ENCODE assay signal across 10 cellular contexts in the genomic region with DNA sequence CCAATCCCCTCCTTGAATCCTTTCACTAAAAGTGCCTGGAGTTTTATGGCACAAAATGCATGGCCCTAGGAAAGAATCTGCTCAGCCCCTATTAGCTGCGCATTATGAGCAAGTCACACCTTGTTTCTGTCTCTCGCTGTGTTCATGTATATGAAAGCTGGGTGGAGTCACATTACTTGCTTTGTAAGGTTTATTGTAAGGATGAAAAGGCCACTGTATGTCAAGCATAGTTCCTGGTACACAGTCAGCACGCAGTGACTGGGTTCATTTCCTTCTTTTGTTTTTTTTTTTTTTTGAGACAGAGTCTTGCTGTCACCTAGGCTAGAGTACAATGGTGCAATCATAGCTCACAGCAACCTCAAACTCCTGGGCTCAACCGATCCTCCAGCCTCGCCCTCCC. TPM values are rescaled to one million over a fixed set of nuclear protein-coding genes. Genes with fewer than 3 reads are reported as not detected.
A peak's percentile ranks its signal among the peaks of the same experiment; 100 is the strongest.
DNase-seq lines count a peak whose midpoint lies in the region; ATAC-seq and TF ChIP-seq lines count a peak whose summit lies in the region.
"Had no signal": no experiment of that assay in that cellular context is flagged by ENCODE, and none has a peak within 500 bp of the region (broad histone marks: within the 10 kb centered on the region; RNA-seq: fewer than 3 reads in every experiment).

No MANE protein-coding gene starts in this region.

- H3K27ac ChIP-seq in esophagus muscularis mucosa (replicated peaks in 1 of 4) = no peak overlapping the region

- ATAC-seq in HG02852 (IDR thresholded peaks at IDR 0.05; ENCODE audit: unreplicated experiment) (peak; percentile 52), naive B cell (ENCODE audit: low read depth in 2 of 2) (peak; percentile 99 to 100)

- H3K4me1 ChIP-seq in esophagus muscularis mucosa = no peaks in the 10 kb centered on the region

- no peak for TF ChIP-seq EP300 in esophagus muscularis mucosa (IDR thresholded peaks at IDR 0.05)

- H3K27ac Mint-ChIP-seq in T-helper 2 cell treated with Interferon-gamma antibody and Interleukin-4, amounts not matched to agents 5 μg/mL and 100 μg/mL, for 36 hours = peak overlapping the region; percentile 76
- H3K27ac Mint-ChIP-seq in naive B cell = peak overlapping the region; percentile 90 to 99 (median 96)
- H3K27ac Mint-ChIP-seq: activated naive CD8-positive, alpha-beta T cell; mesothelial cell of epicardium had no signal

- no peak for TF ChIP-seq CTCF in GM12864 (IDR thresholded peaks at IDR 0.05; ENCODE audit: low read depth, low read length, missing control alignments)
- TF ChIP-seq CTCF in esophagus muscularis mucosa (IDR thresholded peaks at IDR 0.05) = no peak

- H3K36me3 Mint-ChIP-seq in T-helper 2 cell treated with Interferon-gamma antibody and Interleukin-4, amounts not matched to agents 5 μg/mL and 100 μg/mL, for 36 hours (ENCODE audit: low read depth) = no peaks in the 10 kb centered on the region
- H3K36me3 Mint-ChIP-seq in naive B cell = no peaks in the 10 kb centered on the region
- H3K36me3 Mint-ChIP-seq: activated naive CD8-positive, alpha-beta T cell; mesothelial cell of epicardium had no signal

- peaks cover 9% of the 10 kb centered on the region for H3K4me1 Mint-ChIP-seq in T-helper 2 cell treated with Interferon-gamma antibody and Interleukin-4, amounts not matched to agents 5 μg/mL and 100 μg/mL, for 36 hours (ENCODE audit: low read depth)
- H3K4me1 Mint-ChIP-seq in naive B cell = peaks cover 15 to 36% (median 18%) of the 10 kb centered on the region in 3 donors
- H3K4me1 Mint-ChIP-seq: mesothelial cell of epicardium had no signal

- H3K27me3 Mint-ChIP-seq in T-helper 2 cell treated with Interferon-gamma antibody and Interleukin-4, amounts not matched to agents 5 μg/mL and 100 μg/mL, for 36 hours (ENCODE audit: low read depth) = no peaks in the 10 kb centered on the region
- H3K27me3 Mint-ChIP-seq in naive B cell = no peaks in the 10 kb centered on the region
- H3K27me3 Mint-ChIP-seq: activated naive CD8-positive, alpha-beta T cell had no signal

- H3K9me3 Mint-ChIP-seq in T-helper 2 cell treated with Interferon-gamma antibody and Interleukin-4, amounts not matched to agents 5 μg/mL and 100 μg/mL, for 36 hours = no peaks in the 10 kb centered on the region
- no peaks in the 10 kb centered on the region for H3K9me3 Mint-ChIP-seq in naive B cell
- H3K9me3 Mint-ChIP-seq: mesothelial cell of epicardium had no signal

- H3K9me3 ChIP-seq in esophagus muscularis mucosa = no peaks in the 10 kb centered on the region

- WGBS in esophagus muscularis mucosa = 89% methylated on average over 5 of the region's 5 CpGs

- TF ChIP-seq POLR2A in esophagus muscularis mucosa (IDR thresholded peaks at IDR 0.05; ENCODE audit: low read depth) = no peak

- intact Hi-C loops in esophagus muscularis mucosa (cut with DNase I) = no loop called here

- no peak overlapping the region for H3K4me3 ChIP-seq in GM12864 (ENCODE audit: low read depth, low read length)
- H3K4me3 ChIP-seq in esophagus muscularis mucosa = no peak overlapping the region

- H3K27me3 ChIP-seq in esophagus muscularis mucosa = no peaks in the 10 kb centered on the region

- peak; percentile 61 for DNase-seq in GM12864 (ENCODE audit: low read depth)
- DNase-seq in T-helper 2 cell treated with Interferon-gamma antibody and Interleukin-4, amounts not matched to agents 5 μg/mL and 100 μg/mL, for 36 hours (ENCODE audit: low spot score) = no peak
- DNase-seq in naive B cell = peak; percentile 73
- no peak for DNase-seq in NCI-H1436 treated with DMSO at 0.1 percent for 48 hours (lab: John Stamatoyannopoulos, UW)
- DNase-seq in esophagus muscularis mucosa (ENCODE audit: extremely low spot score) = no peak
- DNase-seq in superior temporal gyrus (ENCODE audit: extremely low spot score) = no peak
- DNase-seq: Kasumi-1 had no signal

- peak overlapping the region; percentile 27 for H3K4me3 Mint-ChIP-seq in T-helper 2 cell treated with Interferon-gamma antibody and Interleukin-4, amounts not matched to agents 5 μg/mL and 100 μg/mL, for 36 hours
- peak overlapping the region; percentile 42 to 91 (median 81) for H3K4me3 Mint-ChIP-seq in naive B cell
- H3K4me3 Mint-ChIP-seq: activated naive CD8-positive, alpha-beta T cell; mesothelial cell of epicardium had no signal

- no peaks in the 10 kb centered on the region for H3K36me3 ChIP-seq in esophagus muscularis mucosa

RNA-seq across cellular contexts. Expression of a gene that starts 6.7 kb away (rescaled TPM):
- polyA plus RNA-seq in naive B cell (ENCODE audit: low read depth in 6 of 6) = 1 to 10 TPM; 3.1 to 9.3 (median 4.0) TPM
- 10 to 100 TPM in 3 of 4 donors, 1 to 10 TPM in 1; 8.3 to 29.2 (median 11.4) TPM for total RNA-seq in esophagus muscularis mucosa

Comparison
In these comparisons a context has a peak if more than half of its experiments do, and no peak if none do; other contexts are left out.
1. DNase-seq: peak in GM12864 (single experiment) and naive B cell (single experiment); none in T-helper 2 cell treated with Interferon-gamma antibody and Interleukin-4, amounts not matched to agents 5 μg/mL and 100 μg/mL, for 36 hours (single experiment), NCI-H1436 treated with DMSO at 0.1 percent for 48 hours (single experiment), esophagus muscularis mucosa (single experiment) and superior temporal gyrus (single experiment).